ENCODE assay signal across 1 cellular context in the genomic region with DNA sequence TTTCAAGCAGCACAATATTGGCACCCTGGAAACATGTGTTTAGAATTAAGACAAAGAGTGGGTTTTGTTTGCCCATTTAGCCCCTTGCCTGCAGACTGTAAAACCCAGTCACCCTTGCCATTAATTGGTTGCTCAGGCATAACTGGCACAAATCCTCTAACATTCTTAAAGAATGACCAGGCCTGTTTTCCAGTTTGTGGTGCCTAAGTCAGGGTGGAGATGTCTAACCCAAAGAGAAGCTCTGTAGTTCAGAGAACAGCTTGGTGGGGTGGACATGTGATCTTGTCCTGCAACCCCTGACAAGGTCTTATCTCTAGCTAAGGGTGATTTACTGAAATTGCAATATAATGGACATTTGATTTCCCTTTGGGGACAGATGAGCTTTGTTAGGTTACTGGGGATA.
TF ChIP-seq lines count a peak whose summit lies in the region.

No MANE protein-coding gene starts in this region.

TF ChIP-seq in K562, 482 proteins besides CTCF, POLR2A, EP300 and RAD21 (continued from another document):
- TF ChIP-seq, protein P1, sequence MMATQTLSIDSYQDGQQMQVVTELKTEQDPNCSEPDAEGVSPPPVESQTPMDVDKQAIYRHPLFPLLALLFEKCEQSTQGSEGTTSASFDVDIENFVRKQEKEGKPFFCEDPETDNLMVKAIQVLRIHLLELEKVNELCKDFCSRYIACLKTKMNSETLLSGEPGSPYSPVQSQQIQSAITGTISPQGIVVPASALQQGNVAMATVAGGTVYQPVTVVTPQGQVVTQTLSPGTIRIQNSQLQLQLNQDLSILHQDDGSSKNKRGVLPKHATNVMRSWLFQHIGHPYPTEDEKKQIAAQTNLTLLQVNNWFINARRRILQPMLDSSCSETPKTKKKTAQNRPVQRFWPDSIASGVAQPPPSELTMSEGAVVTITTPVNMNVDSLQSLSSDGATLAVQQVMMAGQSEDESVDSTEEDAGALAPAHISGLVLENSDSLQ (IDR thresholded peaks at IDR 0.05): peak; percentile 18; the same call in 1 of the 2 replicates
- TF ChIP-seq CHD4 (IDR thresholded peaks at IDR 0.05; ENCODE audit: insufficient read depth, insufficient replicate concordance, low read depth, low read length, poor library complexity, severe bottlenecking): no peak
